8 cellular contexts compared by ENCODE assay signal in the genomic region with DNA sequence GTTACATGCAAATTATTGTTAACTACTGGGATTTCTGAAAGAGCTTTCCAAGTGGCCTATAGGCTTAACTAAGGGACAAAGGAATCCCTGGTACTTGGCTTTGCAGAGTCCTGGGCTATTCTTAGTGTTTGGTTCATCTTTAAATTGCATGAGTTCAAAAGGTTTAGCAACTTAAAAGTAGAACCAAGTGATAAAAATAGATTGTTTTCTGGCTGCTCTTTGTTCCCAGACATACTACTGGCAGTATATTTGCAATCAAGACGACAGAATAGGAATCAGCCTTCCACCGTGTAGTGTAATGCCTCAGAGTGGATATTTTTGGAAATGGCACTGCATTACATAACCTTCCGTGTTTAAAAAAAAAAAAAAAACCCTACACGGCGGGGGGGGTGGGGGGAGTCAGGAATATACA. TPM values are rescaled to one million over a fixed set of nuclear protein-coding genes. Genes with fewer than 3 reads are reported as not detected.
A peak's percentile ranks its signal among the peaks of the same experiment; 100 is the strongest.
DNase-seq lines count a peak whose midpoint lies in the region; ATAC-seq and TF ChIP-seq lines count a peak whose summit lies in the region.

No MANE protein-coding gene starts in this region.

- H3K36me3 ChIP-seq in OCI-LY7 (ENCODE audit: insufficient read depth, low read length): peaks cover 9% of the 10 kb centered on the region
- H3K36me3 ChIP-seq in ovary: no peaks in the 10 kb centered on the region

- H3K4me1 ChIP-seq in OCI-LY7 (ENCODE audit: insufficient read depth, low read length, poor library complexity, severe bottlenecking): peaks cover 36% of the 10 kb centered on the region
- peaks cover 6% of the 10 kb centered on the region for H3K4me1 ChIP-seq in ovary (ENCODE audit: insufficient read depth)

- peak overlapping the region; percentile 79 for H3K4me3 ChIP-seq in OCI-LY7 (ENCODE audit: low read depth, low read length, poor library complexity, severe bottlenecking)
- peak overlapping the region; percentile 67 for H3K4me3 ChIP-seq in ovary

- H3K9me3 ChIP-seq in OCI-LY7 (ENCODE audit: low read length): 0 out of 2 replicates have a peak, but pooled peaks cover 5% of the 10 kb centered on the region
- no peaks in the 10 kb centered on the region for H3K9me3 ChIP-seq in ovary

- H3K27me3 ChIP-seq in ovary: no peaks in the 10 kb centered on the region

- H3K27ac ChIP-seq in OCI-LY7 (ENCODE audit: low read depth, low read length, poor library complexity, severe bottlenecking) (peak overlapping the region; percentile 88), ovary (no peak overlapping the region)

- DNase-seq in NCI-H748 (lab: John Stamatoyannopoulos, UW; ENCODE audit: unreplicated experiment): peak; percentile 19
- DNase-seq in NCI-H748 treated with DMSO at 0.1 percent for 48 hours (lab: John Stamatoyannopoulos, UW): no peak
- DNase-seq in OCI-LY7 (ENCODE audit: low spot score): peak; percentile 45
- peak; percentile 5 to 14 for DNase-seq in erythroblast (lab: John Stamatoyannopoulos, UW)
- DNase-seq in ovary: no peak
- no peak for DNase-seq in NCI-H1436 treated with DMSO at 0.1 percent for 48 hours (lab: John Stamatoyannopoulos, UW)

- CTCF ChIA-PET in OCI-LY7 (lab: Charles Lee; ENCODE audit: unreplicated experiment): no interaction called here

- no peaks in the 10 kb centered on the region for H4K20me1 ChIP-seq in OCI-LY7 (ENCODE audit: insufficient read depth, low read length)

- peaks cover 18% of the 10 kb centered on the region; the same call in 1 of the 2 replicates for H3K79me2 ChIP-seq in OCI-LY7 (ENCODE audit: insufficient read depth, low read depth, low read length)

- no peak for TF ChIP-seq EP300 in ovary (IDR thresholded peaks at IDR 0.05)

- intact Hi-C loops in OCI-LY7 (cut with micrococcal nuclease; ENCODE audit: unreplicated experiment) (loop anchor here (2.0 to 10.0 kb wide), 2 partner anchors 17 to 241 kb away; a partner anchor contains a TSS), ovary (cut with DNase I) (no loop called here)

- WGBS in ovary, 3 donors: 0 to 1% (median 1%) methylated on average over 5 of the region's 5 CpGs

- H3K9me2 ChIP-seq in OCI-LY7 (ENCODE audit: insufficient read depth, low read length): no peaks in the 10 kb centered on the region

- no peak for TF ChIP-seq POLR2A in erythroblast (IDR thresholded peaks at IDR 0.05; ENCODE audit: low read length)
- no peak for TF ChIP-seq POLR2A in ovary (IDR thresholded peaks at IDR 0.05)

- H3K4me2 ChIP-seq in OCI-LY7 (ENCODE audit: low read length): peak overlapping the region; percentile 88

- TF ChIP-seq CTCF in OCI-LY7 (conservative IDR thresholded peaks at IDR 0.05; ENCODE audit: low read length) (0 out of 2 replicates have a peak, but pooled peaks have one; percentile 20), ovary (IDR thresholded peaks at IDR 0.05) (no peak)

- ATAC-seq in GM18873 (IDR thresholded peaks at IDR 0.05; ENCODE audit: low FRiP score, unreplicated experiment) (no peak), GM19395 (IDR thresholded peaks at IDR 0.05; ENCODE audit: unreplicated experiment) (no peak)

- no TSS peak for BruUV-seq in OCI-LY7 (replicated peaks; lab: Mats Ljungman, UMichigan)

- POLR2A ChIA-PET in OCI-LY7 (lab: Charles Lee): interaction anchor here (1.2 to 2.0 kb wide), 3 partner anchors 18 to 406 kb away, joined by 3 to 5 read pairs (median 4); no protein-coding TSS in a partner anchor

- H2AFZ ChIP-seq in OCI-LY7 (ENCODE audit: low read length): peak overlapping the region; percentile 26; the same call in 1 of the 2 replicates

RNA-seq across cellular contexts. Expression of a gene that starts 1.0 kb away (rescaled TPM):
- total RNA-seq in OCI-LY7 (2014; rRNA removed; shearing (Covaris generic)): 85.2 and 100 TPM in 2 replicates
- total RNA-seq in OCI-LY7 (2022) (40.0 and 56.1 TPM in 2 replicates), ovary (10 to 100 TPM; 17.0 to 65.0 (median 30.9) TPM)
- polyA plus RNA-seq in ovary: 100 to 1,000 TPM in 1 of 2 donors, 10 to 100 TPM in 1; 44.6 to 129 TPM

Comparison
In these comparisons a context has a peak if more than half of its experiments do, and no peak if none do; other contexts are left out.
1. DNase-seq: peak in NCI-H748 (single experiment), OCI-LY7 (single experiment) and erythroblast (2 of 2); none in NCI-H748 treated with DMSO at 0.1 percent for 48 hours (single experiment), ovary (0 of 5) and NCI-H1436 treated with DMSO at 0.1 percent for 48 hours (single experiment).